In genomic region chrX:132592880-132593279, GRCh38 we compare ENCODE assay signal across 8 cellular contexts.
DNase-seq lines count a peak whose midpoint lies in the region; ATAC-seq and TF ChIP-seq lines count a peak whose summit lies in the region.

No MANE protein-coding gene starts in this region.

- peak; percentile 59 for DNase-seq in D341Med (ENCODE audit: low spot score)
- no peak for DNase-seq in HFFc6
- peak; percentile 17 for DNase-seq in OCI-M1 (lab: John Stamatoyannopoulos, UW)
- DNase-seq in iPS-NIHi11 (ENCODE audit: low spot score) = peak; percentile 25
- no peak for DNase-seq in MV-4-11 (lab: John Stamatoyannopoulos, UW)
- DNase-seq in NCI-H2081 treated with DMSO at 0.1 percent for 48 hours (lab: John Stamatoyannopoulos, UW) = no peak
- no peak for DNase-seq in CD1c-positive myeloid dendritic cell (ENCODE audit: extremely low spot score)

- peaks cover 4% of the 10 kb centered on the region for H3K27me3 Mint-ChIP-seq in HFFc6 (ENCODE audit: insufficient read depth)

- H3K4me3 Mint-ChIP-seq in HFFc6 = no peak overlapping the region

- H3K4me1 Mint-ChIP-seq in HFFc6 (ENCODE audit: low read depth) = no peaks in the 10 kb centered on the region

- H3K27ac Mint-ChIP-seq in HFFc6 = no peak overlapping the region

- ATAC-seq in GM21390 (IDR thresholded peaks at IDR 0.05; ENCODE audit: unreplicated experiment) = no peak

- TF ChIP-seq CTCF in HFFc6 (IDR thresholded peaks at IDR 0.05) = peak; percentile 30; the same call in 1 of the 2 replicates

- H3K9me3 Mint-ChIP-seq in HFFc6 = no peaks in the 10 kb centered on the region

- H3K36me3 Mint-ChIP-seq in HFFc6 (ENCODE audit: low read depth) = no peaks in the 10 kb centered on the region

Comparison
In these comparisons a context has a peak if more than half of its experiments do, and no peak if none do; other contexts are left out.
1. DNase-seq: peak in D341Med (single experiment), OCI-M1 (single experiment) and iPS-NIHi11 (single experiment); none in HFFc6 (single experiment), MV-4-11 (single experiment), NCI-H2081 treated with DMSO at 0.1 percent for 48 hours (single experiment) and CD1c-positive myeloid dendritic cell (single experiment).